ENCODE assay signal across 30 cellular contexts in the genomic region with DNA sequence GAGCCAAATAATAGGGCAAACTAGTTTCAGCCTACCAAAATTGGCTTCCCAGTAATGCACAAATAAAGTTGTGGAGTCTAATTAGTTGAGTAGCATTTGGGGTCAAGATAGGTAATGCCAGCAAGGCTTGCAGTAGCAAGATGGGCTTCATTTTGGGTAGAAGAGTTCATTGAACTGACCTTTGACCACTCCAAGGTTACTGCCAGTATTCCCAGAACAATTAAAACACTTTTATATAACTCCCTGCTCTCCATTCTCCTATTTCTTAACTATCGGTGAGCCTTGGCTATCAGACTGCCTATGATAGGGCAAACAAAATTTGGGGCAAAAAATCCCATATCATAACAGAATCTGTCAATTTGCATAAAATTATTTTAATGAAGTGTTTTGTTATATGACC. TPM values are rescaled to one million over a fixed set of nuclear protein-coding genes. Genes with fewer than 3 reads are reported as not detected.
DNase-seq lines count a peak whose midpoint lies in the region; ATAC-seq, FAIRE-seq and TF ChIP-seq lines count a peak whose summit lies in the region.
"Had no signal": no experiment of that assay in that cellular context is flagged by ENCODE, and none has a peak within 500 bp of the region (broad histone marks: within the 10 kb centered on the region; RNA-seq: fewer than 3 reads in every experiment).

No MANE protein-coding gene starts in this region.

- no peaks in the 10 kb centered on the region for H3K4me1 ChIP-seq in kidney (ENCODE audit: control insufficient read depth in 1 of 2, insufficient read depth in 1 of 2, low read depth in 1 of 2, low read length in 2 of 2)
- H3K4me1 ChIP-seq in HepG2 (ENCODE audit: insufficient read depth, low read length) = no peaks in the 10 kb centered on the region
- H3K4me1 ChIP-seq in right lobe of liver = no peaks in the 10 kb centered on the region
- no peaks in the 10 kb centered on the region for H3K4me1 ChIP-seq in CD8-positive, alpha-beta memory T cell (ENCODE audit: insufficient read depth, low read length)
- H3K4me1 ChIP-seq: BE2C, BLaER1 had no signal

- no peak overlapping the region for H3K4me3 Mint-ChIP-seq in CD8-positive, alpha-beta memory T cell
- H3K4me3 Mint-ChIP-seq: CD14-positive monocyte; CD4-positive, alpha-beta memory T cell; CD4-positive, CD25-positive, alpha-beta regulatory T cell had no signal

- FAIRE-seq in kidney (lab: Jason Lieb, UNC) = peak; percentile 8
- peak; percentile 42 for FAIRE-seq in HepG2 (lab: Jason Lieb, UNC)
- FAIRE-seq: A204.1, GM12878, GM12892, GM18507 had no signal

- H3K27ac ChIP-seq in kidney (ENCODE audit: low read depth in 2 of 2, low read length in 2 of 2) (no peak overlapping the region), HepG2 (ENCODE audit: extremely low read length, insufficient read depth, low read length) (no peak overlapping the region), right lobe of liver (no peak overlapping the region)
- H3K27ac ChIP-seq in CD8-positive, alpha-beta memory T cell (ENCODE audit: low read depth, low read length) = no peak overlapping the region
- H3K27ac ChIP-seq: BLaER1 had no signal

- CTCF ChIA-PET in HepG2 (lab: Yijun Ruan, JAX; ENCODE audit: low intra/inter-chr PET ratio, low total read pairs) (no interaction called here), HEK293T (lab: Yijun Ruan, JAX) (no interaction called here)
- CTCF ChIA-PET in CD8-positive, alpha-beta memory T cell (lab: Charles Lee) = no interaction called here

- no peaks in the 10 kb centered on the region for H3K9me3 Mint-ChIP-seq in CD8-positive, alpha-beta memory T cell
- H3K9me3 Mint-ChIP-seq: CD14-positive monocyte; CD4-positive, alpha-beta memory T cell had no signal

- no peak for TF ChIP-seq EP300 in HepG2 (IDR thresholded peaks at IDR 0.05; ENCODE audit: low read depth in 2 of 2, low read length in 2 of 2)
- TF ChIP-seq EP300 in HepG2 (CRISPR knock-in tag; IDR thresholded peaks at IDR 0.05; ENCODE audit: borderline replicate concordance) = no peak

- no peaks in the 10 kb centered on the region for H4K20me1 ChIP-seq in HepG2 (ENCODE audit: insufficient read depth, low read length)
- H4K20me1 ChIP-seq: BLaER1 had no signal

- no peaks in the 10 kb centered on the region for H3K79me2 ChIP-seq in HepG2 (ENCODE audit: insufficient read depth, low read length)

- no peak for DNase-seq in kidney
- DNase-seq in HepG2 (ENCODE audit: low spot score) = no peak
- no peak for DNase-seq in right lobe of liver
- DNase-seq in HEK293T (ENCODE audit: extremely low spot score) = no peak
- DNase-seq in kidney tubule cell (ENCODE audit: low spot score) = no peak
- DNase-seq in CD8-positive, alpha-beta memory T cell = no peak
- DNase-seq: 8988T; ACHN; BE2C; C1 segment of cervical spinal cord; CD4-positive, alpha-beta memory T cell; CD4-positive, CD25-positive, alpha-beta regulatory T cell; COR-L47; DMS 273 treated with DMSO at 0.1 percent for 48 hours; DMS153; DMS53; DMS79; DND-41; EL; GDM1 had no signal

- no peaks in the 10 kb centered on the region for H3K27me3 ChIP-seq in HepG2 (ENCODE audit: control insufficient read depth in 1 of 2, insufficient read depth in 2 of 2, low read length in 2 of 2)
- no peaks in the 10 kb centered on the region for H3K27me3 ChIP-seq in right lobe of liver
- H3K27me3 ChIP-seq in CD8-positive, alpha-beta memory T cell (ENCODE audit: insufficient read depth, low read length, poor library complexity, severe bottlenecking) = no peaks in the 10 kb centered on the region
- H3K27me3 ChIP-seq: BE2C had no signal

- peak overlapping the region in 1 of 8 donors; percentile 21 for H3K27ac Mint-ChIP-seq in CD8-positive, alpha-beta memory T cell
- H3K27ac Mint-ChIP-seq: CD14-positive monocyte; CD4-positive, CD25-positive, alpha-beta regulatory T cell had no signal

- H2AFZ ChIP-seq in HepG2 (ENCODE audit: low read length) = no peak overlapping the region

- ATAC-seq in HepG2 (no peak), right lobe of liver (peak; percentile 32 to 65 (median 62))
- ATAC-seq: GM12878 had no signal

- in situ Hi-C loops in HepG2 (cut with HindIII; ENCODE audit: extremely low pct_ligation_motif_present, low pct_unique_long_range_greater_than_20kb) = no loop called here

- H3K9me3 ChIP-seq in kidney (ENCODE audit: control insufficient read depth in 1 of 2, low read length in 2 of 2) (no peaks in the 10 kb centered on the region), HepG2 (ENCODE audit: low read length) (no peaks in the 10 kb centered on the region), right lobe of liver (no peaks in the 10 kb centered on the region)
- no peaks in the 10 kb centered on the region for H3K9me3 ChIP-seq in CD8-positive, alpha-beta memory T cell (ENCODE audit: low read length)
- H3K9me3 ChIP-seq: BE2C, BLaER1 had no signal

- H3K27me3 Mint-ChIP-seq in CD8-positive, alpha-beta memory T cell = peaks cover under 1 to 5% of the 10 kb centered on the region in 2 donors
- H3K27me3 Mint-ChIP-seq: CD4-positive, alpha-beta memory T cell had no signal

- TF ChIP-seq CTCF in kidney (IDR thresholded peaks at IDR 0.05; ENCODE audit: borderline replicate concordance, extremely low read depth, insufficient read depth) = no peak
- no peak for TF ChIP-seq CTCF in HepG2 (CRISPR knock-in tag; IDR thresholded peaks at IDR 0.05)
- TF ChIP-seq CTCF in right lobe of liver (IDR thresholded peaks at IDR 0.05) = no peak

- H3K4me3 ChIP-seq in kidney (ENCODE audit: low read length in 2 of 2) (no peak overlapping the region), HepG2 (replicated peaks in 1 of 3; ENCODE audit: insufficient read depth in 1 of 3, low read depth in 2 of 3, low read length in 3 of 3) (no peak overlapping the region), right lobe of liver (no peak overlapping the region)
- H3K4me3 ChIP-seq in CD8-positive, alpha-beta memory T cell (ENCODE audit: low read length) = no peak overlapping the region
- H3K4me3 ChIP-seq: BLaER1, GM12878 had no signal

- TF ChIP-seq POLR2A in HepG2 (IDR thresholded peaks at IDR 0.05; ENCODE audit: insufficient read depth in 1 of 2, low read depth in 2 of 2, low read length in 2 of 2) = no peak
- no peak for TF ChIP-seq POLR2A in right lobe of liver (IDR thresholded peaks at IDR 0.05)

- no peak overlapping the region for H3K4me2 ChIP-seq in HepG2 (ENCODE audit: low read depth, low read length)
- H3K4me2 ChIP-seq: BLaER1 had no signal

- H3K9ac ChIP-seq in kidney (ENCODE audit: low read length in 2 of 2) (no peak overlapping the region), HepG2 (ENCODE audit: insufficient read depth, low read depth, low read length) (no peak overlapping the region)
- H3K9ac ChIP-seq: BLaER1 had no signal

- POLR2A ChIA-PET in HepG2 (lab: Yijun Ruan, JAX) = no interaction called here
- POLR2A ChIA-PET in HEK293T (lab: Yijun Ruan, JAX) = no interaction called here
- POLR2A ChIA-PET in CD8-positive, alpha-beta memory T cell (lab: Charles Lee) = no interaction called here

- H3K4me1 Mint-ChIP-seq in CD8-positive, alpha-beta memory T cell = no peaks in the 10 kb centered on the region
- H3K4me1 Mint-ChIP-seq: CD14-positive monocyte; CD4-positive, alpha-beta memory T cell; CD4-positive, CD25-positive, alpha-beta regulatory T cell had no signal

- no TSS peak for BruUV-seq in HepG2 (replicated peaks; lab: Mats Ljungman, UMichigan)

- no peak for TF ChIP-seq RAD21 in HepG2 (CRISPR knock-in tag; IDR thresholded peaks at IDR 0.05)

- WGBS in HepG2 (ENCODE audit: low lambda C conversion rate) = 0% methylated on average over 1 of the region's 1 CpG
- WGBS in right lobe of liver (ENCODE audit: insufficient coverage, low coverage, low lambda C conversion rate, missing lambda C conversion rate) = 28% methylated on average over 1 of the region's 1 CpG

- H3K36me3 Mint-ChIP-seq in CD8-positive, alpha-beta memory T cell = no peaks in the 10 kb centered on the region
- H3K36me3 Mint-ChIP-seq: CD14-positive monocyte; CD4-positive, alpha-beta memory T cell; CD4-positive, CD25-positive, alpha-beta regulatory T cell had no signal

- no peaks in the 10 kb centered on the region for H3K36me3 ChIP-seq in kidney (ENCODE audit: control insufficient read depth in 1 of 2, insufficient read depth in 2 of 2, low read length in 2 of 2)
- H3K36me3 ChIP-seq in HepG2 (replicated peaks in 1 of 2; ENCODE audit: control insufficient read depth in 1 of 2, insufficient read depth in 2 of 2, low read length in 2 of 2) = no peaks in the 10 kb centered on the region
- H3K36me3 ChIP-seq in right lobe of liver = no peaks in the 10 kb centered on the region
- no peaks in the 10 kb centered on the region for H3K36me3 ChIP-seq in CD8-positive, alpha-beta memory T cell (ENCODE audit: insufficient read depth, low read length)
- H3K36me3 ChIP-seq: BE2C, BLaER1 had no signal

- intact Hi-C loops in kidney (cut with DNase I) (no loop called here), HepG2 (cut with micrococcal nuclease; ENCODE audit: unreplicated experiment) (no loop called here), right lobe of liver (cut with DNase I) (no loop called here)

RNA-seq across cellular contexts. Expression of gene DNAAF6, which starts 7.1 kb away (rescaled TPM):
- total RNA-seq in kidney = not detected
- polyA plus RNA-seq in kidney (ENCODE audit: insufficient read depth, low read depth, low replicate concordance) = not detected
- total RNA-seq in HepG2 (2016; rRNA removed; fragmentation: Illumina TruSeq; extraction: Trizol) = not detected in 2 replicates
- not detected in 2 replicates for total RNA-seq in HepG2 (2016; cell fraction: cytosol; rRNA removed; fragmentation: Illumina TruSeq; extraction: Trizol; ENCODE audit: low read depth)
- total RNA-seq in HepG2 (2016; cell fraction: insoluble cytoplasmic fraction; rRNA removed; fragmentation: Illumina TruSeq; extraction: Trizol) = not detected in 2 replicates
- not detected in 2 replicates for total RNA-seq in HepG2 (2016; cell fraction: membrane; rRNA removed; fragmentation: Illumina TruSeq; extraction: Trizol)
- not detected in 2 replicates for total RNA-seq in HepG2 (2016; cell fraction: nucleus; rRNA removed; fragmentation: Illumina TruSeq; extraction: Trizol)
- polyA plus RNA-seq in HepG2 (2011; rRNA removed) = not detected in 2 replicates
- polyA plus RNA-seq in HepG2 (2011; cell fraction: cytosol; rRNA removed) = not detected in 2 replicates
- not detected in 2 replicates for polyA plus RNA-seq in HepG2 (2011; cell fraction: nucleus; rRNA removed)
- polyA plus RNA-seq in HepG2 (2012) = not detected in 2 replicates
- not detected in 2 replicates for polyA plus RNA-seq in HepG2 (2016; cell fraction: cytosol; fragmentation: Illumina TruSeq; extraction: Trizol; ENCODE audit: low read depth)
- not detected in 2 replicates for polyA plus RNA-seq in HepG2 (2016; cell fraction: insoluble cytoplasmic fraction; fragmentation: Illumina TruSeq; extraction: Trizol; ENCODE audit: low read depth)
- polyA plus RNA-seq in HepG2 (2016; cell fraction: membrane; fragmentation: Illumina TruSeq; extraction: Trizol; ENCODE audit: low read depth) = not detected in 2 replicates
- not detected in 2 replicates for polyA plus RNA-seq in HepG2 (2016; cell fraction: nucleus; fragmentation: Illumina TruSeq; extraction: Trizol; ENCODE audit: insufficient read depth, low read depth)
- not detected in 2 replicates for polyA minus RNA-seq in HepG2 (2011; rRNA and poly(A)+ RNA removed; ENCODE audit: low replicate concordance)
- polyA minus RNA-seq in HepG2 (2011; cell fraction: cytosol; rRNA and poly(A)+ RNA removed) = not detected in 2 replicates
- not detected in 2 replicates for polyA minus RNA-seq in HepG2 (2011; cell fraction: nucleus; rRNA and poly(A)+ RNA removed)
- not detected for total RNA-seq in right lobe of liver
- not detected for total RNA-seq in CD8-positive, alpha-beta memory T cell
- polyA plus RNA-seq in CD8-positive, alpha-beta memory T cell = not detected
- total RNA-seq: A673; CD4-positive, alpha-beta memory T cell; CD4-positive, CD25-positive, alpha-beta regulatory T cell; Daoy; G401; GM12878 had no signal
- polyA plus RNA-seq: AG04450; CD14-positive monocyte; CD4-positive, alpha-beta memory T cell; CD4-positive, CD25-positive, alpha-beta regulatory T cell; GM12878 had no signal

RNA-seq across cellular contexts. Expression of gene NUP62CL, which starts 7.2 kb away (rescaled TPM):
- total RNA-seq in kidney = 9.2 TPM
- 9.8 TPM for polyA plus RNA-seq in kidney (ENCODE audit: insufficient read depth, low read depth, low replicate concordance)
- 5.5 and 5.8 TPM in 2 replicates for total RNA-seq in HepG2 (2016; rRNA removed; fragmentation: Illumina TruSeq; extraction: Trizol)
- 4.6 and 4.8 TPM in 2 replicates for total RNA-seq in HepG2 (2016; cell fraction: cytosol; rRNA removed; fragmentation: Illumina TruSeq; extraction: Trizol; ENCODE audit: low read depth)
- total RNA-seq in HepG2 (2016; cell fraction: insoluble cytoplasmic fraction; rRNA removed; fragmentation: Illumina TruSeq; extraction: Trizol) = 3.5 and 6.0 TPM in 2 replicates
- 1.3 and 1.4 TPM in 2 replicates for total RNA-seq in HepG2 (2016; cell fraction: membrane; rRNA removed; fragmentation: Illumina TruSeq; extraction: Trizol)
- 12.7 and 17.5 TPM in 2 replicates for total RNA-seq in HepG2 (2016; cell fraction: nucleus; rRNA removed; fragmentation: Illumina TruSeq; extraction: Trizol)
- 3.7 and 4.2 TPM in 2 replicates for polyA plus RNA-seq in HepG2 (2011; rRNA removed)
- 0.91 and 1.1 TPM in 2 replicates for polyA plus RNA-seq in HepG2 (2011; cell fraction: cytosol; rRNA removed)
- polyA plus RNA-seq in HepG2 (2011; cell fraction: nucleus; rRNA removed) = 11.2 and 15.6 TPM in 2 replicates
- 1.2 and 2.4 TPM in 2 replicates for polyA plus RNA-seq in HepG2 (2012)
- 0.11 and 0.40 TPM in 2 replicates for polyA plus RNA-seq in HepG2 (2016; cell fraction: cytosol; fragmentation: Illumina TruSeq; extraction: Trizol; ENCODE audit: low read depth)
- 5.2 and 5.4 TPM in 2 replicates for polyA plus RNA-seq in HepG2 (2016; cell fraction: insoluble cytoplasmic fraction; fragmentation: Illumina TruSeq; extraction: Trizol; ENCODE audit: low read depth)
- 0.22 and 0.34 TPM in 2 replicates for polyA plus RNA-seq in HepG2 (2016; cell fraction: membrane; fragmentation: Illumina TruSeq; extraction: Trizol; ENCODE audit: low read depth)
- 9.2 and 12.6 TPM in 2 replicates for polyA plus RNA-seq in HepG2 (2016; cell fraction: nucleus; fragmentation: Illumina TruSeq; extraction: Trizol; ENCODE audit: insufficient read depth, low read depth)
- 3.1 and 30.7 TPM in 2 replicates for polyA minus RNA-seq in HepG2 (2011; rRNA and poly(A)+ RNA removed; ENCODE audit: low replicate concordance)
- 1.8 TPM in 1 of 2 replicates, not detected in the other for polyA minus RNA-seq in HepG2 (2011; cell fraction: cytosol; rRNA and poly(A)+ RNA removed)
- polyA minus RNA-seq in HepG2 (2011; cell fraction: nucleus; rRNA and poly(A)+ RNA removed) = 13.2 and 15.2 TPM in 2 replicates
- 1 to 10 TPM in 2 of 6 experiments, under 1 TPM in 4; 0.13 to 1.5 (median 0.31) TPM for total RNA-seq in right lobe of liver
- 1 to 10 TPM; 1.8 to 2.6 TPM for total RNA-seq in CD8-positive, alpha-beta memory T cell
- polyA plus RNA-seq in CD8-positive, alpha-beta memory T cell = 2.0 TPM
- total RNA-seq: G401 had no signal
- polyA plus RNA-seq: CD14-positive monocyte had no signal
